8 cellular contexts compared by ENCODE assay signal in genomic region chr20:57395111-57395959, GRCh38.
A peak's percentile ranks its signal among the peaks of the same experiment; 100 is the strongest.
DNase-seq lines count a peak whose midpoint lies in the region; ATAC-seq lines count a peak whose summit lies in the region.
"Had no signal": no experiment of that assay in that cellular context is flagged by ENCODE, and none has a peak within 500 bp of the region (broad histone marks: within the 10 kb centered on the region; RNA-seq: fewer than 3 reads in every experiment).

No MANE protein-coding gene starts in this region.

- H3K27ac ChIP-seq in subcutaneous abdominal adipose tissue (ENCODE audit: low read depth, low read length) = peak overlapping the region; percentile 54

- H3K27me3 ChIP-seq in subcutaneous abdominal adipose tissue (ENCODE audit: control insufficient read depth in 5 of 5, insufficient read depth in 4 of 5, low read length in 5 of 5) = no peaks in the 10 kb centered on the region

- peaks cover 62% of the 10 kb centered on the region for H3K4me1 Mint-ChIP-seq in central memory CD8-positive, alpha-beta T cell
- H3K4me1 Mint-ChIP-seq in stimulated activated naive B cell treated with anti-CD40 and anti-IgM and Interleukin-4, amounts not matched to agents 10 μg/mL and 1 μg/mL and 100 μg/mL, for 72 hours = peaks cover 65 to 88% of the 10 kb centered on the region in 2 donors

- DNase-seq in NCI-H2196 treated with DMSO at 0.1 percent for 48 hours (lab: John Stamatoyannopoulos, UW; ENCODE audit: unreplicated experiment) = peak; percentile 61
- no peak for DNase-seq in central memory CD8-positive, alpha-beta T cell (ENCODE audit: low spot score in 2 of 2)
- DNase-seq in kidney tubule cell (ENCODE audit: low spot score) = peak; percentile 70
- DNase-seq in stimulated activated naive B cell treated with anti-CD40 and anti-IgM and Interleukin-4, amounts not matched to agents 10 μg/mL and 1 μg/mL and 100 μg/mL, for 72 hours = no peak
- DNase-seq in SIG-M5 (lab: John Stamatoyannopoulos, UW) = no peak
- DNase-seq: activated T-cell treated with anti-CD3 and anti-CD28 coated beads, Interleukin-2, amount 50 U/mL, for 48 hours had no signal

- H3K36me3 Mint-ChIP-seq in central memory CD8-positive, alpha-beta T cell (ENCODE audit: insufficient read depth) = peaks cover 81% of the 10 kb centered on the region
- peaks cover 56 to 65% of the 10 kb centered on the region in 2 donors for H3K36me3 Mint-ChIP-seq in stimulated activated naive B cell treated with anti-CD40 and anti-IgM and Interleukin-4, amounts not matched to agents 10 μg/mL and 1 μg/mL and 100 μg/mL, for 72 hours

- H3K9me3 Mint-ChIP-seq in central memory CD8-positive, alpha-beta T cell = no peaks in the 10 kb centered on the region
- H3K9me3 Mint-ChIP-seq in stimulated activated naive B cell treated with anti-CD40 and anti-IgM and Interleukin-4, amounts not matched to agents 10 μg/mL and 1 μg/mL and 100 μg/mL, for 72 hours = no peaks in the 10 kb centered on the region

- peak overlapping the region in 2 of 5 donors; percentile 21 to 32 for H3K4me3 ChIP-seq in subcutaneous abdominal adipose tissue (ENCODE audit: low read depth in 1 of 5, low read length in 5 of 5)

- peak overlapping the region; percentile 86 for H3K27ac Mint-ChIP-seq in central memory CD8-positive, alpha-beta T cell (ENCODE audit: low read depth)
- no peak overlapping the region for H3K27ac Mint-ChIP-seq in stimulated activated naive B cell treated with anti-CD40 and anti-IgM and Interleukin-4, amounts not matched to agents 10 μg/mL and 1 μg/mL and 100 μg/mL, for 72 hours

- no peaks in the 10 kb centered on the region for H3K27me3 Mint-ChIP-seq in central memory CD8-positive, alpha-beta T cell
- H3K27me3 Mint-ChIP-seq in stimulated activated naive B cell treated with anti-CD40 and anti-IgM and Interleukin-4, amounts not matched to agents 10 μg/mL and 1 μg/mL and 100 μg/mL, for 72 hours = no peaks in the 10 kb centered on the region

- H3K9me3 ChIP-seq in subcutaneous abdominal adipose tissue (ENCODE audit: control insufficient read depth in 5 of 5, low read length in 5 of 5) = no peaks in the 10 kb centered on the region

- peak overlapping the region; percentile 83 for H3K4me3 Mint-ChIP-seq in central memory CD8-positive, alpha-beta T cell
- H3K4me3 Mint-ChIP-seq in stimulated activated naive B cell treated with anti-CD40 and anti-IgM and Interleukin-4, amounts not matched to agents 10 μg/mL and 1 μg/mL and 100 μg/mL, for 72 hours = no peak overlapping the region

- H3K9ac ChIP-seq in subcutaneous abdominal adipose tissue (ENCODE audit: low read length in 5 of 5) = peak overlapping the region in 2 of 5 donors; percentile 23 to 73

- no peak for ATAC-seq in central memory CD8-positive, alpha-beta T cell (replicated peaks; ENCODE audit: extremely low read depth, poor library complexity, severe bottlenecking)
- ATAC-seq in stimulated activated naive B cell treated with anti-CD40 and anti-IgM and Interleukin-4, amounts not matched to agents 10 μg/mL and 1 μg/mL and 100 μg/mL, for 72 hours (replicated peaks) = no peak
- ATAC-seq in GM19452 (IDR thresholded peaks at IDR 0.05; ENCODE audit: unreplicated experiment) = no peak

- peaks cover 8 to 88% (median 69%) of the 10 kb centered on the region in 5 donors for H3K4me1 ChIP-seq in subcutaneous abdominal adipose tissue (ENCODE audit: control insufficient read depth in 5 of 5, insufficient read depth in 5 of 5, low read length in 5 of 5)

- peaks cover 0 to 37% (median 20%) of the 10 kb centered on the region in 5 donors for H3K36me3 ChIP-seq in subcutaneous abdominal adipose tissue (ENCODE audit: control insufficient read depth in 5 of 5, insufficient read depth in 5 of 5, low read length in 5 of 5)

Comparison
In these comparisons a context has a peak if more than half of its experiments do, and no peak if none do; other contexts are left out.
1. DNase-seq: peak in NCI-H2196 treated with DMSO at 0.1 percent for 48 hours (single experiment) and kidney tubule cell (single experiment); none in central memory CD8-positive, alpha-beta T cell (0 of 2), stimulated activated naive B cell treated with anti-CD40 and anti-IgM and Interleukin-4, amounts not matched to agents 10 μg/mL and 1 μg/mL and 100 μg/mL, for 72 hours (single experiment) and SIG-M5 (single experiment).